Comparison of ENCODE assay signal across 7 cellular contexts in genomic region chr10:52631648-52632047, GRCh38.
"Had no signal": no experiment of that assay in that cellular context is flagged by ENCODE, and none has a peak within 500 bp of the region (broad histone marks: within the 10 kb centered on the region; RNA-seq: fewer than 3 reads in every experiment).

No MANE protein-coding gene starts in this region.

- H3K4me3 Mint-ChIP-seq: H9, IgD-negative memory B cell had no signal

- H3K36me3 Mint-ChIP-seq: IgD-negative memory B cell had no signal

- DNase-seq: GM23248, GOT3, H9, HCEC 1CT, KBM-7 had no signal

- H3K27me3 Mint-ChIP-seq: IgD-negative memory B cell had no signal

- H3K9me3 Mint-ChIP-seq: H9 had no signal

- H3K27ac Mint-ChIP-seq: H9, IgD-negative memory B cell had no signal

- ATAC-seq: HepG2 had no signal
